ENCODE assay signal across 2 cellular contexts in the genomic region with DNA sequence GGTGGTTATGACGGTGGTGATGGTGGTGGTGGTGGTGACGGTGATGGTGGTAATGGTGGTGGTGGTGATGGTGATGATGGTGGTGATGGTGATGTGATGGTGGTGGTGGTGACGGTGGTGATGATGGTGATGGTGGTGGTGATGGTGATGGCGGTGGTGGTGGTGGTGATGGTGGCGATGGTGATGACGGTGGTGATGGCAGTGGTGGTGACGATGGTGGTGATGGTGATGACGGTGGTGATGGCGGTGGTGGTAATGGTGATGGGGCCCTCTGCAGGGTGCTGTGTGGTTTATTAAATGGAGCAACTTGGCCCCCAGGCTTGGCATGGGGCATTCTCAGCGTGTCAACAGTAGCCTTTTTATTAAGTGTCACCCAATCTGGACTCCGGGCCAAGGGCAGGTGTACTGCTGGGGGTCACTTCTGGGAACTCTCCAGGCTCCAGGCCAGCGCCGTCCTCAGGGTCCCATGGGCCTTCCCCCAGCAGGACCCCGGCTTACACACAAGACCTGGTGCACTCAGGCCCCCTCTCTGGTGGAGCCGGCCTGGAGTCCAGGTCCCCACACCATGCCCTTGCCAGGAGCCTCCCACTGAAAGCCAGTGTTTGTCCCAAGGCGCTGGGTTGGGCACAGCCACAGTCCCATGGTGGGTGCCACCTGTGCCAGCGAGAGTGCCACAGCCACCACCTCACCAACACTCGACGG.
TF ChIP-seq lines count a peak whose summit lies in the region.

No MANE protein-coding gene starts in this region.

TF ChIP-seq in HepG2, 621 proteins besides CTCF, POLR2A, EP300 and RAD21:
- TF ChIP-seq, protein P1, sequence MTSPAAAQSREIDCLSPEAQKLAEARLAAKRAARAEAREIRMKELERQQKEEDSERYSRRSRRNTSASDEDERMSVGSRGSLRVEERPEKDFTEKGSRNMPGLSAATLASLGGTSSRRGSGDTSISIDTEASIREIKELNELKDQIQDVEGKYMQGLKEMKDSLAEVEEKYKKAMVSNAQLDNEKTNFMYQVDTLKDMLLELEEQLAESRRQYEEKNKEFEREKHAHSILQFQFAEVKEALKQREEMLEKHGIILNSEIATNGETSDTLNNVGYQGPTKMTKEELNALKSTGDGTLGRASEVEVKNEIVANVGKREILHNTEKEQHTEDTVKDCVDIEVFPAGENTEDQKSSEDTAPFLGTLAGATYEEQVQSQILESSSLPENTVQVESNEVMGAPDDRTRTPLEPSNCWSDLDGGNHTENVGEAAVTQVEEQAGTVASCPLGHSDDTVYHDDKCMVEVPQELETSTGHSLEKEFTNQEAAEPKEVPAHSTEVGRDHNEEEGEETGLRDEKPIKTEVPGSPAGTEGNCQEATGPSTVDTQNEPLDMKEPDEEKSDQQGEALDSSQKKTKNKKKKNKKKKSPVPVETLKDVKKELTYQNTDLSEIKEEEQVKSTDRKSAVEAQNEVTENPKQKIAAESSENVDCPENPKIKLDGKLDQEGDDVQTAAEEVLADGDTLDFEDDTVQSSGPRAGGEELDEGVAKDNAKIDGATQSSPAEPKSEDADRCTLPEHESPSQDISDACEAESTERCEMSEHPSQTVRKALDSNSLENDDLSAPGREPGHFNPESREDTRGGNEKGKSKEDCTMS (CRISPR knock-in tag; conservative IDR thresholded peaks at IDR 0.05) = no peak
- peak; percentile 53; the same call in 1 of the 2 replicates for TF ChIP-seq CREB1 (IDR thresholded peaks at IDR 0.05)
- TF ChIP-seq CREB1 (CRISPR knock-in tag; IDR thresholded peaks at IDR 0.05) = no peak
- TF ChIP-seq JARID2 (CRISPR knock-in tag; IDR thresholded peaks at IDR 0.05; ENCODE audit: insufficient replicate concordance) = no peak
- no peak for TF ChIP-seq ISL2 (CRISPR knock-in tag; IDR thresholded peaks at IDR 0.05)
- peak; percentile 74; the same call in 1 of the 2 replicates for TF ChIP-seq HNRNPL (IDR thresholded peaks at IDR 0.05; ENCODE audit: low read depth, low read length)
- TF ChIP-seq U2AF1 (optimal IDR thresholded peaks at IDR 0.05; ENCODE audit: low read depth, low read length) = no peak
- TF ChIP-seq ZBTB20 (CRISPR knock-in tag; IDR thresholded peaks at IDR 0.05; ENCODE audit: borderline replicate concordance, low read depth) = no peak
- TF ChIP-seq, protein P2, sequence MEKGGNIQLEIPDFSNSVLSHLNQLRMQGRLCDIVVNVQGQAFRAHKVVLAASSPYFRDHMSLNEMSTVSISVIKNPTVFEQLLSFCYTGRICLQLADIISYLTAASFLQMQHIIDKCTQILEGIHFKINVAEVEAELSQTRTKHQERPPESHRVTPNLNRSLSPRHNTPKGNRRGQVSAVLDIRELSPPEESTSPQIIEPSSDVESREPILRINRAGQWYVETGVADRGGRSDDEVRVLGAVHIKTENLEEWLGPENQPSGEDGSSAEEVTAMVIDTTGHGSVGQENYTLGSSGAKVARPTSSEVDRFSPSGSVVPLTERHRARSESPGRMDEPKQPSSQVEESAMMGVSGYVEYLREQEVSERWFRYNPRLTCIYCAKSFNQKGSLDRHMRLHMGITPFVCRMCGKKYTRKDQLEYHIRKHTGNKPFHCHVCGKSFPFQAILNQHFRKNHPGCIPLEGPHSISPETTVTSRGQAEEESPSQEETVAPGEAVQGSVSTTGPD (CRISPR knock-in tag; IDR thresholded peaks at IDR 0.05) = peak; percentile 17; the same call in 1 of the 2 replicates
- TF ChIP-seq FOXO1 (CRISPR knock-in tag; IDR thresholded peaks at IDR 0.05) = no peak
- TF ChIP-seq HMGA1 (CRISPR knock-in tag; conservative IDR thresholded peaks at IDR 0.05) = no peak
- no peak for TF ChIP-seq ZNF724P (CRISPR knock-in tag; IDR thresholded peaks at IDR 0.05; ENCODE audit: borderline replicate concordance)
- TF ChIP-seq RFXANK (CRISPR knock-in tag; IDR thresholded peaks at IDR 0.05) = no peak

TF ChIP-seq in IMR-90, 13 proteins besides CTCF, POLR2A, EP300 and RAD21:
- TF ChIP-seq CEBPB (IDR thresholded peaks at IDR 0.05; ENCODE audit: low read depth, low read length) (no peak), NFE2L2 (IDR thresholded peaks at IDR 0.05; ENCODE audit: low read depth, low read length) (no peak), MAZ (IDR thresholded peaks at IDR 0.05; ENCODE audit: borderline replicate concordance, low read depth, low read length) (no peak), BHLHE40 (IDR thresholded peaks at IDR 0.05; ENCODE audit: low read depth, low read length) (no peak), MAFK (IDR thresholded peaks at IDR 0.05; ENCODE audit: low read depth, low read length) (no peak), SMC3 (IDR thresholded peaks at IDR 0.05; ENCODE audit: low read depth, low read length) (no peak), FOS (IDR thresholded peaks at IDR 0.05; ENCODE audit: low read depth, low read length) (no peak), CHD1 (IDR thresholded peaks at IDR 0.05; ENCODE audit: low read depth, low read length) (no peak), RFX5 (IDR thresholded peaks at IDR 0.05; ENCODE audit: low read depth, low read length) (no peak), MXI1 (IDR thresholded peaks at IDR 0.05; ENCODE audit: borderline replicate concordance, low read depth, low read length) (no peak), RCOR1 (IDR thresholded peaks at IDR 0.05; ENCODE audit: insufficient replicate concordance, low read length) (no peak)
- TF ChIP-seq, protein P3, sequence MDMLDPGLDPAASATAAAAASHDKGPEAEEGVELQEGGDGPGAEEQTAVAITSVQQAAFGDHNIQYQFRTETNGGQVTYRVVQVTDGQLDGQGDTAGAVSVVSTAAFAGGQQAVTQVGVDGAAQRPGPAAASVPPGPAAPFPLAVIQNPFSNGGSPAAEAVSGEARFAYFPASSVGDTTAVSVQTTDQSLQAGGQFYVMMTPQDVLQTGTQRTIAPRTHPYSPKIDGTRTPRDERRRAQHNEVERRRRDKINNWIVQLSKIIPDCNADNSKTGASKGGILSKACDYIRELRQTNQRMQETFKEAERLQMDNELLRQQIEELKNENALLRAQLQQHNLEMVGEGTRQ (IDR thresholded peaks at IDR 0.05; ENCODE audit: low read depth, low read length) = no peak
- TF ChIP-seq, protein P4, sequence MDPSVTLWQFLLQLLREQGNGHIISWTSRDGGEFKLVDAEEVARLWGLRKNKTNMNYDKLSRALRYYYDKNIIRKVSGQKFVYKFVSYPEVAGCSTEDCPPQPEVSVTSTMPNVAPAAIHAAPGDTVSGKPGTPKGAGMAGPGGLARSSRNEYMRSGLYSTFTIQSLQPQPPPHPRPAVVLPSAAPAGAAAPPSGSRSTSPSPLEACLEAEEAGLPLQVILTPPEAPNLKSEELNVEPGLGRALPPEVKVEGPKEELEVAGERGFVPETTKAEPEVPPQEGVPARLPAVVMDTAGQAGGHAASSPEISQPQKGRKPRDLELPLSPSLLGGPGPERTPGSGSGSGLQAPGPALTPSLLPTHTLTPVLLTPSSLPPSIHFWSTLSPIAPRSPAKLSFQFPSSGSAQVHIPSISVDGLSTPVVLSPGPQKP (IDR thresholded peaks at IDR 0.05; ENCODE audit: borderline replicate concordance, low read depth, low read length) = no peak
